ENCODE assay signal across 15 cellular contexts in genomic region chr10:123559823-123560092, GRCh38.
"Had no signal": no experiment of that assay in that cellular context is flagged by ENCODE, and none has a peak within 500 bp of the region (broad histone marks: within the 10 kb centered on the region; RNA-seq: fewer than 3 reads in every experiment).

No MANE protein-coding gene starts in this region.

- H3K36me3 ChIP-seq: brain microvascular endothelial cell, esophagus squamous epithelium, heart right ventricle, left lung, spleen, thoracic aorta, upper lobe of right lung had no signal

- H3K27ac ChIP-seq: brain microvascular endothelial cell, epithelial cell of prostate, esophagus squamous epithelium, heart right ventricle, left lung, parathyroid adenoma, psoas muscle, spleen, thoracic aorta, upper lobe of right lung, VCaP had no signal

- H3K4me3 ChIP-seq: esophagus squamous epithelium, heart right ventricle, left lung, lung, psoas muscle, spleen, thoracic aorta, upper lobe of right lung had no signal

- DNase-seq: amniotic stem cell, esophagus squamous epithelium had no signal

- H3K9me3 ChIP-seq: esophagus squamous epithelium, heart right ventricle, left lung, psoas muscle, spleen, thoracic aorta, upper lobe of right lung had no signal

- H3K27me3 ChIP-seq: brain microvascular endothelial cell had no signal

- FAIRE-seq: astrocyte, endometrium had no signal

- H3K4me1 ChIP-seq: heart right ventricle, left lung, parathyroid adenoma, psoas muscle, upper lobe of right lung had no signal
